26 cellular contexts compared by ENCODE assay signal in genomic region chr9:111993319-111993718, GRCh38.
DNase-seq lines count a peak whose midpoint lies in the region; ATAC-seq, FAIRE-seq and TF ChIP-seq lines count a peak whose summit lies in the region.
"Had no signal": no experiment of that assay in that cellular context is flagged by ENCODE, and none has a peak within 500 bp of the region (broad histone marks: within the 10 kb centered on the region; RNA-seq: fewer than 3 reads in every experiment).

No MANE protein-coding gene starts in this region.

- TF ChIP-seq CTCF in BE2C (IDR thresholded peaks at IDR 0.05; ENCODE audit: low read depth, low read length) (no peak), GM10248 (IDR thresholded peaks at IDR 0.05; ENCODE audit: control extremely low read depth, extremely low read depth, low read depth, missing control alignments) (no peak)

- H3K4me3 ChIP-seq in BE2C (ENCODE audit: low read depth, low read length) = no peak overlapping the region
- H3K4me3 ChIP-seq: BLaER1, colonic mucosa, GM23338, heart right ventricle, lower lobe of right lung, Peyer's patch, thyroid gland had no signal

- no peak for ATAC-seq in activated T-cell treated with anti-CD3 and anti-CD28 coated beads, Interleukin-2, amount 50 U/mL, for 4 hours
- ATAC-seq in activated naive CD8-positive, alpha-beta T cell treated with anti-CD3 and anti-CD28 coated beads, Interleukin-2, amount 10 ng/mL, durations not matched to agents 7 days and 5 days (ENCODE audit: low read depth) = no peak
- ATAC-seq in stimulated activated memory B cell treated with anti-CD40 and anti-IgM and Interleukin-4, amounts not matched to agents 10 μg/mL and 1 μg/mL and 100 μg/mL, for 72 hours = no peak
- ATAC-seq: GM23338, heart right ventricle, lower lobe of right lung had no signal

- H3K4me3 Mint-ChIP-seq in activated T-cell treated with anti-CD3 and anti-CD28 coated beads, Interleukin-2, amount 50 U/mL, for 24 hours = no peak overlapping the region
- H3K4me3 Mint-ChIP-seq in activated T-cell treated with anti-CD3 and anti-CD28 coated beads, Interleukin-2, amount 50 U/mL, for 4 hours = no peak overlapping the region
- no peak overlapping the region for H3K4me3 Mint-ChIP-seq in activated naive CD8-positive, alpha-beta T cell treated with anti-CD3 and anti-CD28 coated beads, Interleukin-2, amount 10 ng/mL, durations not matched to agents 7 days and 5 days
- no peak overlapping the region for H3K4me3 Mint-ChIP-seq in stimulated activated memory B cell treated with anti-CD40 and anti-IgM and Interleukin-4, amounts not matched to agents 10 μg/mL and 1 μg/mL and 100 μg/mL, for 72 hours
- H3K4me3 Mint-ChIP-seq: GM23338, nephron progenitor cell had no signal

- H3K36me3 Mint-ChIP-seq in activated T-cell treated with anti-CD3 and anti-CD28 coated beads, Interleukin-2, amount 50 U/mL, for 24 hours (ENCODE audit: low read depth) = peaks cover 8% of the 10 kb centered on the region
- no peaks in the 10 kb centered on the region for H3K36me3 Mint-ChIP-seq in activated T-cell treated with anti-CD3 and anti-CD28 coated beads, Interleukin-2, amount 50 U/mL, for 4 hours (ENCODE audit: insufficient read depth)
- peaks cover 6% of the 10 kb centered on the region for H3K36me3 Mint-ChIP-seq in activated naive CD8-positive, alpha-beta T cell treated with anti-CD3 and anti-CD28 coated beads, Interleukin-2, amount 10 ng/mL, durations not matched to agents 7 days and 5 days
- H3K36me3 Mint-ChIP-seq in stimulated activated memory B cell treated with anti-CD40 and anti-IgM and Interleukin-4, amounts not matched to agents 10 μg/mL and 1 μg/mL and 100 μg/mL, for 72 hours = peaks cover 1% of the 10 kb centered on the region

- H3K9me3 ChIP-seq in BE2C = no peaks in the 10 kb centered on the region
- H3K9me3 ChIP-seq: colonic mucosa, Peyer's patch, thyroid gland had no signal

- no peaks in the 10 kb centered on the region for H3K27me3 ChIP-seq in BE2C
- H3K27me3 ChIP-seq: BLaER1, colonic mucosa, heart right ventricle, Peyer's patch, thyroid gland had no signal

- H3K36me3 ChIP-seq in BE2C = no peaks in the 10 kb centered on the region
- H3K36me3 ChIP-seq: BLaER1, colonic mucosa, heart right ventricle, lower lobe of right lung, Peyer's patch, thyroid gland had no signal

- POLR2A ChIA-PET in activated naive CD8-positive, alpha-beta T cell treated with anti-CD3 and anti-CD28 coated beads, Interleukin-2, amount 10 ng/mL, durations not matched to agents 7 days and 5 days (lab: Charles Lee) = interaction anchor here (1.2 to 1.8 kb wide), 2 partner anchors 10 to 97 kb away, joined by 3 to 4 read pairs; partner anchors contain the start of gene UGCG
- POLR2A ChIA-PET in GM10248 (lab: Yijun Ruan, JAX) = no interaction called here

- H3K9me3 Mint-ChIP-seq in activated T-cell treated with anti-CD3 and anti-CD28 coated beads, Interleukin-2, amount 50 U/mL, for 24 hours = peaks cover 5% of the 10 kb centered on the region
- peaks cover 6% of the 10 kb centered on the region for H3K9me3 Mint-ChIP-seq in activated T-cell treated with anti-CD3 and anti-CD28 coated beads, Interleukin-2, amount 50 U/mL, for 4 hours
- H3K9me3 Mint-ChIP-seq in activated naive CD8-positive, alpha-beta T cell treated with anti-CD3 and anti-CD28 coated beads, Interleukin-2, amount 10 ng/mL, durations not matched to agents 7 days and 5 days = peaks cover 9% of the 10 kb centered on the region
- H3K9me3 Mint-ChIP-seq in stimulated activated memory B cell treated with anti-CD40 and anti-IgM and Interleukin-4, amounts not matched to agents 10 μg/mL and 1 μg/mL and 100 μg/mL, for 72 hours = no peaks in the 10 kb centered on the region

- H3K4me1 ChIP-seq in BE2C = no peaks in the 10 kb centered on the region
- H3K4me1 ChIP-seq: colonic mucosa, lower lobe of right lung, Peyer's patch, thyroid gland had no signal

- DNase-seq in activated T-cell treated with anti-CD3 and anti-CD28 coated beads, Interleukin-2, amount 50 U/mL, for 24 hours = no peak
- DNase-seq in activated T-cell treated with anti-CD3 and anti-CD28 coated beads, Interleukin-2, amount 50 U/mL, for 4 hours = no peak
- DNase-seq in H54 (ENCODE audit: insufficient read length, low spot score) (no peak), BE2C (no peak), GM10248 (ENCODE audit: extremely low spot score) (no peak), CD1c-positive myeloid dendritic cell (ENCODE audit: extremely low spot score) (no peak)
- DNase-seq in activated naive CD8-positive, alpha-beta T cell treated with anti-CD3 and anti-CD28 coated beads, Interleukin-2, amount 10 ng/mL, durations not matched to agents 7 days and 5 days = no peak
- DNase-seq: activated CD8-positive, alpha-beta memory T cell treated with anti-CD3 and anti-CD28 coated beads for 24 hours; activated gamma-delta T cell treated with Interleukin-2 at 50 U/mL for 16 hours; aorta; colonic mucosa; effector CD8-positive, alpha-beta T cell; GDM1; heart right ventricle; lower lobe of right lung; NCI-H1048; NCI-H1930; NCI-H524; nephron progenitor cell; Peyer's patch; SHP77 treated with DMSO at 0.1 percent for 48 hours; stimulated activated naive CD8-positive, alpha-beta T cell treated with anti-CD3 and anti-CD28 coated beads, Interleukin-15, amount 100 ng/mL, for 72 hours; thyroid gland had no signal

- TF ChIP-seq POLR2A in H54 (IDR thresholded peaks at IDR 0.05; ENCODE audit: low read depth, low read length) = no peak

- H3K27me3 Mint-ChIP-seq in activated T-cell treated with anti-CD3 and anti-CD28 coated beads, Interleukin-2, amount 50 U/mL, for 24 hours = no peaks in the 10 kb centered on the region
- H3K27me3 Mint-ChIP-seq in activated T-cell treated with anti-CD3 and anti-CD28 coated beads, Interleukin-2, amount 50 U/mL, for 4 hours (ENCODE audit: low read depth) = no peaks in the 10 kb centered on the region
- H3K27me3 Mint-ChIP-seq in activated naive CD8-positive, alpha-beta T cell treated with anti-CD3 and anti-CD28 coated beads, Interleukin-2, amount 10 ng/mL, durations not matched to agents 7 days and 5 days = peaks cover 2% of the 10 kb centered on the region
- no peaks in the 10 kb centered on the region for H3K27me3 Mint-ChIP-seq in stimulated activated memory B cell treated with anti-CD40 and anti-IgM and Interleukin-4, amounts not matched to agents 10 μg/mL and 1 μg/mL and 100 μg/mL, for 72 hours
- H3K27me3 Mint-ChIP-seq: stimulated activated naive CD8-positive, alpha-beta T cell treated with anti-CD3 and anti-CD28 coated beads, Interleukin-15, amount 100 ng/mL, for 72 hours had no signal

- peak; percentile 48 for FAIRE-seq in H54 (lab: Jason Lieb, UNC)

- peaks cover 44% of the 10 kb centered on the region for H3K4me1 Mint-ChIP-seq in activated T-cell treated with anti-CD3 and anti-CD28 coated beads, Interleukin-2, amount 50 U/mL, for 24 hours (ENCODE audit: low read depth)
- peaks cover 30% of the 10 kb centered on the region for H3K4me1 Mint-ChIP-seq in activated T-cell treated with anti-CD3 and anti-CD28 coated beads, Interleukin-2, amount 50 U/mL, for 4 hours (ENCODE audit: low read depth)
- peaks cover 25% of the 10 kb centered on the region for H3K4me1 Mint-ChIP-seq in activated naive CD8-positive, alpha-beta T cell treated with anti-CD3 and anti-CD28 coated beads, Interleukin-2, amount 10 ng/mL, durations not matched to agents 7 days and 5 days
- H3K4me1 Mint-ChIP-seq in stimulated activated memory B cell treated with anti-CD40 and anti-IgM and Interleukin-4, amounts not matched to agents 10 μg/mL and 1 μg/mL and 100 μg/mL, for 72 hours = peaks cover 32% of the 10 kb centered on the region
- H3K4me1 Mint-ChIP-seq: GM23338, nephron progenitor cell had no signal

- H3K27ac Mint-ChIP-seq in activated T-cell treated with anti-CD3 and anti-CD28 coated beads, Interleukin-2, amount 50 U/mL, for 24 hours = peak overlapping the region; percentile 92
- H3K27ac Mint-ChIP-seq in activated naive CD8-positive, alpha-beta T cell treated with anti-CD3 and anti-CD28 coated beads, Interleukin-2, amount 10 ng/mL, durations not matched to agents 7 days and 5 days = peak overlapping the region; percentile 46
- peak overlapping the region; percentile 93 for H3K27ac Mint-ChIP-seq in stimulated activated memory B cell treated with anti-CD40 and anti-IgM and Interleukin-4, amounts not matched to agents 10 μg/mL and 1 μg/mL and 100 μg/mL, for 72 hours
- H3K27ac Mint-ChIP-seq: GM23338, nephron progenitor cell had no signal

- CTCF ChIA-PET in GM10248 (lab: Yijun Ruan, JAX) = interaction anchor here (0.9 to 3.8 kb wide), 11 partner anchors 14 to 81 kb away, joined by 3 to 11 read pairs (median 4); no protein-coding TSS in a partner anchor
